25 cellular contexts compared by ENCODE assay signal in the genomic region with DNA sequence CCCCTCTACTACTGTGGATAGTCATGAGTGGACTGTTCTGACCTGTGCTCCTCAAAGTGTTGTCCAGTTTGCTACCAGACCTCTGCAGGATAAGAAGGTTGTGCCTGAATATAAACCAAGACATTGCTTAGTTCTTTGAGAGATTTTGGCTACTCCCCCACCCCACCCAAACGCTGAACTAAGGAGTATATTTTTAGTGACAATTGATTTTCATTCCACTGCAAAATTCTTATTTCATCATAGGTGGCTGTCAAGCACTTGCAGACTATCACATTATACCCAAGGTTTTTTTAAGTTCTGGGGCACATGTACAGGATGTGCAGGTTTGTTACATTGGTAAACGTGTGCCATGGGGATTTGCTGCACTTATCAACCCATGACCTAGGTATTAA.
"Had no signal": no experiment of that assay in that cellular context is flagged by ENCODE, and none has a peak within 500 bp of the region (broad histone marks: within the 10 kb centered on the region; RNA-seq: fewer than 3 reads in every experiment).

No MANE protein-coding gene starts in this region.

- H3K4me2 ChIP-seq: smooth muscle cell had no signal

- FAIRE-seq: pancreas, urothelium cell line had no signal

- H3K27me3 ChIP-seq: neutrophil, pancreas, spleen, stomach, thyroid gland, tibial nerve, upper lobe of left lung, vagina had no signal

- H3K4me3 ChIP-seq: pancreas, prostate gland, skin epidermis, smooth muscle cell, thyroid gland, tibial nerve, upper lobe of left lung, vagina had no signal

- H3K9me3 ChIP-seq: neutrophil, pancreas, prostate gland, spleen, stomach, thoracic aorta, thyroid gland, tibial nerve, upper lobe of left lung, vagina had no signal

- H3K27ac ChIP-seq: neutrophil, pancreas, prostate gland, skin epidermis, thyroid gland, tibial nerve, upper lobe of left lung, vagina had no signal

- DNase-seq: naive thymus-derived CD8-positive, alpha-beta T cell; nephron progenitor cell; pancreas; right cardiac atrium; spleen; stimulated activated CD4-positive, alpha-beta T cell treated with anti-CD3 and anti-CD28 coated beads, Interleukin-12 subunit alpha, Interleukin-12 subunit beta, amount 100 ng/mL, for 4 hours; stimulated activated CD4-positive, alpha-beta T cell treated with anti-CD3 and anti-CD28 coated beads, Interleukin-1b, Interleukin-23, amount 100 ng/mL, for 48 hours; stimulated activated CD4-positive, alpha-beta T cell treated with anti-CD3 and anti-CD28 coated beads, Interleukin-4, amount 100 ng/mL, for 1 hour; stimulated activated naive B cell treated with anti-CD40 and anti-IgM and Interleukin-4, amounts not matched to agents 10 μg/mL and 1 μg/mL and 100 μg/mL, for 72 hours; stimulated activated naive CD4-positive, alpha-beta T cell treated with Interleukin-2 at 50 U/mL for 16 hours; stomach; thyroid gland; trophoblast cell; upper lobe of left lung had no signal

- ATAC-seq: naive thymus-derived CD8-positive, alpha-beta T cell; natural killer cell treated with Interleukin-12 subunit alpha and Interleukin-12 subunit beta and Interleukin-15 and Interleukin-18, amount 100 ng/mL, for 72 hours; pancreas; right cardiac atrium; sciatic nerve; stimulated activated effector memory CD8-positive, alpha-beta T cell treated with anti-CD3 and anti-CD28 coated beads, Interleukin-12 subunit alpha, Interleukin-12 subunit beta, amount 100 ng/mL, for 72 hours; stimulated activated naive B cell treated with anti-CD40 and anti-IgM and Interleukin-4, amounts not matched to agents 10 μg/mL and 1 μg/mL and 100 μg/mL, for 72 hours had no signal

- H3K4me1 ChIP-seq: pancreas, prostate gland, thyroid gland, tibial nerve, upper lobe of left lung, vagina had no signal

- H3K36me3 ChIP-seq: neutrophil, pancreas, prostate gland, thoracic aorta, thyroid gland, upper lobe of left lung, vagina had no signal
